1 cellular context compared by ENCODE assay signal in the genomic region with DNA sequence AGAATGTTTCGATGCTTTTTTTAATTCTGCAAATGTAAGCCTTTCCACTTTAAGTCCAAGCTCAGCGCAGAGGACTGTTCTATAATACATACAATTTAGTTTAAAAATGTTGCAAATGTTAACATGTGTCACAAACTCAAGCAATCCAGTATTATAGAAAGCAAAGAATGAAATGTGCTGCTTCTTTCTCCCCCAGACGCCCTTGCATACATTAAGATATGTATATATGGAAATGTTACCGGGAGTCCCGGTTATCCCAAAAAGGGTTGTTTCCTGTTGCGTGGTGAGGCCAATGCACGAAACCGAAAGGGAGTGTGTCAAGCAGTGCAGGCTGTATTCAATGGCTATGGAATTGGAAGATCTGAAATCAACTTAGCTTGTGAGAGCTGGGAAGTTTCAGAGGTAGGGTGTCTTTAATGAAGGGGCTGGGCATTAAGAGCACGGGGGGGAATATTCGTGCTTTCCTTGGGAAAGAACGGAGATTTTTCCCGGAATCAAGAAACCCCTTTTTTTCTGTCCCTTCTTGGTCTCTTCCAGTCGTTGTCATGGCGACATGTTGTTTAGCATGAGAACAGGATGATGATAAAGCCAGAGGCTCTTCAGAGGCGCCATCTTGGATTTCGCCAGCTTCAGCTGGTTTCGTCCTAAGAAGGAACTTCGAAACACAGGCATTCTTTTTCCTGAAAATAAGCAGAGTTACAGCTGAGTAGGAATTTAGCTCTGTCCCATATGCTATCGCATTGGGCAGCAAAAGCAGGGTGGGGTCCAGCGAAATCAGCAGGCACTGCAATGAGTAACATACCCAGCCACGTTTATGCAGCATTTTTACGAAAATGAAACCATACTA.
TF ChIP-seq lines count a peak whose summit lies in the region.

No MANE protein-coding gene starts in this region.

TF ChIP-seq in SK-N-SH, 30 proteins besides CTCF, POLR2A, EP300 and RAD21 (continued from another document):
- TF ChIP-seq, protein P1, sequence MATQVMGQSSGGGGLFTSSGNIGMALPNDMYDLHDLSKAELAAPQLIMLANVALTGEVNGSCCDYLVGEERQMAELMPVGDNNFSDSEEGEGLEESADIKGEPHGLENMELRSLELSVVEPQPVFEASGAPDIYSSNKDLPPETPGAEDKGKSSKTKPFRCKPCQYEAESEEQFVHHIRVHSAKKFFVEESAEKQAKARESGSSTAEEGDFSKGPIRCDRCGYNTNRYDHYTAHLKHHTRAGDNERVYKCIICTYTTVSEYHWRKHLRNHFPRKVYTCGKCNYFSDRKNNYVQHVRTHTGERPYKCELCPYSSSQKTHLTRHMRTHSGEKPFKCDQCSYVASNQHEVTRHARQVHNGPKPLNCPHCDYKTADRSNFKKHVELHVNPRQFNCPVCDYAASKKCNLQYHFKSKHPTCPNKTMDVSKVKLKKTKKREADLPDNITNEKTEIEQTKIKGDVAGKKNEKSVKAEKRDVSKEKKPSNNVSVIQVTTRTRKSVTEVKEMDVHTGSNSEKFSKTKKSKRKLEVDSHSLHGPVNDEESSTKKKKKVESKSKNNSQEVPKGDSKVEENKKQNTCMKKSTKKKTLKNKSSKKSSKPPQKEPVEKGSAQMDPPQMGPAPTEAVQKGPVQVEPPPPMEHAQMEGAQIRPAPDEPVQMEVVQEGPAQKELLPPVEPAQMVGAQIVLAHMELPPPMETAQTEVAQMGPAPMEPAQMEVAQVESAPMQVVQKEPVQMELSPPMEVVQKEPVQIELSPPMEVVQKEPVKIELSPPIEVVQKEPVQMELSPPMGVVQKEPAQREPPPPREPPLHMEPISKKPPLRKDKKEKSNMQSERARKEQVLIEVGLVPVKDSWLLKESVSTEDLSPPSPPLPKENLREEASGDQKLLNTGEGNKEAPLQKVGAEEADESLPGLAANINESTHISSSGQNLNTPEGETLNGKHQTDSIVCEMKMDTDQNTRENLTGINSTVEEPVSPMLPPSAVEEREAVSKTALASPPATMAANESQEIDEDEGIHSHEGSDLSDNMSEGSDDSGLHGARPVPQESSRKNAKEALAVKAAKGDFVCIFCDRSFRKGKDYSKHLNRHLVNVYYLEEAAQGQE (IDR thresholded peaks at IDR 0.05; ENCODE audit: low read depth, low read length), result peak; percentile 73; the same call in 1 of the 2 replicates
- TF ChIP-seq RFX5 (IDR thresholded peaks at IDR 0.05; ENCODE audit: low read length) (peak; percentile 12; the same call in 1 of the 2 replicates), GATA2 (CRISPR knock-in tag; IDR thresholded peaks at IDR 0.05) (no peak), TEAD4 (IDR thresholded peaks at IDR 0.05; ENCODE audit: borderline replicate concordance, insufficient read depth) (no peak), GABPA (IDR thresholded peaks at IDR 0.05; ENCODE audit: low read depth) (no peak), RCOR1 (IDR thresholded peaks at IDR 0.05; ENCODE audit: low read length) (no peak; the same call in 1 of the 2 replicates), ELF1 (IDR thresholded peaks at IDR 0.05) (no peak), SMC3 (IDR thresholded peaks at IDR 0.05; ENCODE audit: low read depth, low read length) (no peak), CHD2 (IDR thresholded peaks at IDR 0.05; ENCODE audit: low read length, partially characterized antibody) (peak; percentile 11), RXRA (IDR thresholded peaks at IDR 0.05; ENCODE audit: borderline replicate concordance, low read depth) (no peak), TAF1 (IDR thresholded peaks at IDR 0.05; ENCODE audit: borderline replicate concordance, low read depth, low read length) (peak; percentile 98), POLR2AphosphoS5 (IDR thresholded peaks at IDR 0.05; ENCODE audit: low read depth, low read length) (peak; percentile 94), MXI1 (IDR thresholded peaks at IDR 0.05; ENCODE audit: low read depth, low read length) (peak; percentile 97), NRF1 (IDR thresholded peaks at IDR 0.05; ENCODE audit: low read depth, low read length) (no peak), YY1 (IDR thresholded peaks at IDR 0.05; ENCODE audit: low read depth) (peak; percentile 95), NFIC (IDR thresholded peaks at IDR 0.05; ENCODE audit: borderline replicate concordance) (no peak), FOXJ3 (CRISPR knock-in tag; IDR thresholded peaks at IDR 0.05) (no peak), MEF2A (IDR thresholded peaks at IDR 0.05; ENCODE audit: borderline replicate concordance, low read depth) (no peak), SIN3A (IDR thresholded peaks at IDR 0.05; ENCODE audit: borderline replicate concordance, low read depth, low read length) (0 out of 2 replicates have a peak, but pooled peaks have one; percentile 47), FOXM1 (IDR thresholded peaks at IDR 0.05; ENCODE audit: low read depth) (no peak)
- TF ChIP-seq, protein P2, sequence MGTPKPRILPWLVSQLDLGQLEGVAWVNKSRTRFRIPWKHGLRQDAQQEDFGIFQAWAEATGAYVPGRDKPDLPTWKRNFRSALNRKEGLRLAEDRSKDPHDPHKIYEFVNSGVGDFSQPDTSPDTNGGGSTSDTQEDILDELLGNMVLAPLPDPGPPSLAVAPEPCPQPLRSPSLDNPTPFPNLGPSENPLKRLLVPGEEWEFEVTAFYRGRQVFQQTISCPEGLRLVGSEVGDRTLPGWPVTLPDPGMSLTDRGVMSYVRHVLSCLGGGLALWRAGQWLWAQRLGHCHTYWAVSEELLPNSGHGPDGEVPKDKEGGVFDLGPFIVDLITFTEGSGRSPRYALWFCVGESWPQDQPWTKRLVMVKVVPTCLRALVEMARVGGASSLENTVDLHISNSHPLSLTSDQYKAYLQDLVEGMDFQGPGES (IDR thresholded peaks at IDR 0.05; ENCODE audit: low read depth, low read length), result no peak
- TF ChIP-seq, protein P3, sequence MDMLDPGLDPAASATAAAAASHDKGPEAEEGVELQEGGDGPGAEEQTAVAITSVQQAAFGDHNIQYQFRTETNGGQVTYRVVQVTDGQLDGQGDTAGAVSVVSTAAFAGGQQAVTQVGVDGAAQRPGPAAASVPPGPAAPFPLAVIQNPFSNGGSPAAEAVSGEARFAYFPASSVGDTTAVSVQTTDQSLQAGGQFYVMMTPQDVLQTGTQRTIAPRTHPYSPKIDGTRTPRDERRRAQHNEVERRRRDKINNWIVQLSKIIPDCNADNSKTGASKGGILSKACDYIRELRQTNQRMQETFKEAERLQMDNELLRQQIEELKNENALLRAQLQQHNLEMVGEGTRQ (IDR thresholded peaks at IDR 0.05; ENCODE audit: borderline replicate concordance, low read depth, low read length), result no peak
